In the genomic region with DNA sequence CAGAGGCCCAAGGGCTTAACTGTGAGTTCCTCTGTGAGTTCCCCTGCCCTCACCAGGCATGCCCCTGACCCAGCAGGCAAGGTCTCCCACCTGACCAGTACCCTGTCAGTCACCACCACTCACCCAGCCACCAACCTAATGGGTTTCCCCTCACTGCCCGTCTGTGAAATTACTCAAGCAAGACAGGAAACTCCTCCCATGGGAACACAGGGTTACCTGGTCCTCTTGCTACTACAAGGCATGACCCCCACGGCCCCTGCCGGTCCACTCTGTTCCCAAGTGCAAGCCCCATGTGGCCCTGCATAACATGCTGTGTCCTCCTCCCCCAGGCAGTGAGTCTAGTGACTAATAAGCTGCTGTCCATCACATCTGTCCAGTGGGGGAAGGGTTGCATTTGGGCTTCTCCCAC, we compare ENCODE assay signal across 16 cellular contexts. TPM values are rescaled to one million over a fixed set of nuclear protein-coding genes. Genes with fewer than 3 reads are reported as not detected.
A peak's percentile ranks its signal among the peaks of the same experiment; 100 is the strongest.
DNase-seq lines count a peak whose midpoint lies in the region; ATAC-seq, FAIRE-seq and TF ChIP-seq lines count a peak whose summit lies in the region.
"Had no signal": no experiment of that assay in that cellular context is flagged by ENCODE, and none has a peak within 500 bp of the region (broad histone marks: within the 10 kb centered on the region; RNA-seq: fewer than 3 reads in every experiment).

No MANE protein-coding gene starts in this region.

- no peaks in the 10 kb centered on the region for H3K27me3 Mint-ChIP-seq in activated CD4-positive, alpha-beta memory T cell treated with anti-CD3 and anti-CD28 coated beads for 36 hours
- H3K27me3 Mint-ChIP-seq in activated CD4-positive, alpha-beta memory T cell treated with anti-CD3 and anti-CD28 coated beads, Interleukin-2, amount 10 ng/mL, durations not matched to agents 7 days and 5 days: no peaks in the 10 kb centered on the region
- no peaks in the 10 kb centered on the region for H3K27me3 Mint-ChIP-seq in stimulated activated memory B cell treated with anti-CD40 and anti-IgM and Interleukin-4, amounts not matched to agents 10 μg/mL and 1 μg/mL and 100 μg/mL, for 72 hours

- WGBS in K562 (ENCODE audit: insufficient coverage, low coverage, missing lambda C conversion rate): 42% methylated on average over 2 of the region's 3 CpGs

- peaks cover 4% of the 10 kb centered on the region for H3K36me3 Mint-ChIP-seq in activated CD4-positive, alpha-beta memory T cell treated with anti-CD3 and anti-CD28 coated beads for 36 hours
- H3K36me3 Mint-ChIP-seq in activated CD4-positive, alpha-beta memory T cell treated with anti-CD3 and anti-CD28 coated beads, Interleukin-2, amount 10 ng/mL, durations not matched to agents 7 days and 5 days (ENCODE audit: low read depth): no peaks in the 10 kb centered on the region
- H3K36me3 Mint-ChIP-seq in stimulated activated memory B cell treated with anti-CD40 and anti-IgM and Interleukin-4, amounts not matched to agents 10 μg/mL and 1 μg/mL and 100 μg/mL, for 72 hours: peaks cover 9% of the 10 kb centered on the region

- H3K27ac Mint-ChIP-seq in activated CD4-positive, alpha-beta memory T cell treated with anti-CD3 and anti-CD28 coated beads for 36 hours: peak overlapping the region; percentile 65
- H3K27ac Mint-ChIP-seq in activated CD4-positive, alpha-beta memory T cell treated with anti-CD3 and anti-CD28 coated beads, Interleukin-2, amount 10 ng/mL, durations not matched to agents 7 days and 5 days: no peak overlapping the region
- H3K27ac Mint-ChIP-seq in stimulated activated memory B cell treated with anti-CD40 and anti-IgM and Interleukin-4, amounts not matched to agents 10 μg/mL and 1 μg/mL and 100 μg/mL, for 72 hours: peak overlapping the region; percentile 9
- H3K27ac Mint-ChIP-seq: H9 had no signal

- no peak overlapping the region for H3K4me2 ChIP-seq in K562 (ENCODE audit: insufficient read depth, low read length)

- H3K4me3 ChIP-seq in K562: no peak overlapping the region
- H3K4me3 ChIP-seq: SJCRH30 had no signal

- peak; percentile 48 for FAIRE-seq in K562 (lab: Jason Lieb, UNC)

- H3K9me1 ChIP-seq in K562 (ENCODE audit: control insufficient read depth, insufficient read depth, low read length): no peaks in the 10 kb centered on the region

- H4K20me1 ChIP-seq in K562 (replicated peaks; ENCODE audit: control insufficient read depth, insufficient read depth, low read length): no peaks in the 10 kb centered on the region

- TF ChIP-seq RAD21 in K562 (CRISPR knock-in tag; conservative IDR thresholded peaks at IDR 0.05 in 1 of 2, IDR thresholded peaks at IDR 0.05 in 1 of 2): no peak

- H3K4me1 Mint-ChIP-seq in activated CD4-positive, alpha-beta memory T cell treated with anti-CD3 and anti-CD28 coated beads for 36 hours (ENCODE audit: low read depth): peaks cover 50% of the 10 kb centered on the region
- peaks cover 25% of the 10 kb centered on the region for H3K4me1 Mint-ChIP-seq in activated CD4-positive, alpha-beta memory T cell treated with anti-CD3 and anti-CD28 coated beads, Interleukin-2, amount 10 ng/mL, durations not matched to agents 7 days and 5 days
- peaks cover 29% of the 10 kb centered on the region for H3K4me1 Mint-ChIP-seq in stimulated activated memory B cell treated with anti-CD40 and anti-IgM and Interleukin-4, amounts not matched to agents 10 μg/mL and 1 μg/mL and 100 μg/mL, for 72 hours

- TF ChIP-seq CTCF in K562 (IDR thresholded peaks at IDR 0.05 in 2 of 3, conservative IDR thresholded peaks at IDR 0.05 in 1 of 3; ENCODE audit: insufficient read depth in 2 of 3, low read depth in 1 of 3, low read length in 3 of 3): no peak

- no peaks in the 10 kb centered on the region for H3K36me3 ChIP-seq in K562 (ENCODE audit: control insufficient read depth, insufficient read depth, low read length)
- H3K36me3 ChIP-seq: SJCRH30 had no signal

- CTCF ChIA-PET in activated CD4-positive, alpha-beta memory T cell treated with anti-CD3 and anti-CD28 coated beads for 36 hours (lab: Charles Lee): interaction anchor here (4.4 to 7.3 kb wide), 3 partner anchors 14 to 38 kb away, joined by 16 to 158 read pairs (median 119); no protein-coding TSS in a partner anchor
- CTCF ChIA-PET in activated CD4-positive, alpha-beta memory T cell treated with anti-CD3 and anti-CD28 coated beads, Interleukin-2, amount 10 ng/mL, durations not matched to agents 7 days and 5 days (lab: Charles Lee): interaction anchor here (5.0 to 5.5 kb wide), 2 partner anchors 23 to 316 kb away, joined by 45 to 101 read pairs; partner anchors contain the start of gene NEK5
- CTCF ChIA-PET in K562 (lab: Yijun Ruan, JAX; ENCODE audit: low intra/inter-chr PET ratio): no interaction called here

- POLR2A ChIA-PET in activated CD4-positive, alpha-beta memory T cell treated with anti-CD3 and anti-CD28 coated beads for 36 hours (lab: Charles Lee): no interaction called here
- POLR2A ChIA-PET in activated CD4-positive, alpha-beta memory T cell treated with anti-CD3 and anti-CD28 coated beads, Interleukin-2, amount 10 ng/mL, durations not matched to agents 7 days and 5 days (lab: Charles Lee): no interaction called here
- POLR2A ChIA-PET in K562 (lab: Yijun Ruan, JAX): no interaction called here

- no peak for TF ChIP-seq EP300 in K562 (IDR thresholded peaks at IDR 0.05; ENCODE audit: low read length)

- TF ChIP-seq POLR2A in K562 (conservative IDR thresholded peaks at IDR 0.05): no peak

- DNase-seq in activated CD4-positive, alpha-beta memory T cell treated with anti-CD3 and anti-CD28 coated beads for 36 hours: peak; percentile 65
- DNase-seq in activated CD4-positive, alpha-beta memory T cell treated with anti-CD3 and anti-CD28 coated beads, Interleukin-2, amount 10 ng/mL, durations not matched to agents 7 days and 5 days: no peak
- DNase-seq in K562 (ENCODE audit: extremely low read depth in 1 of 4, low spot score in 3 of 4) (peak in 1 of 4 experiments; percentile 21), NCI-H510A (lab: John Stamatoyannopoulos, UW) (no peak), posterior vena cava (ENCODE audit: low spot score) (no peak)
- DNase-seq: ACHN; activated CD4-positive, CD25-positive, alpha-beta regulatory T cell treated with anti-CD3 and anti-CD28 coated beads, Interleukin-2, amount 50 U/mL, for 72 hours; activated effector memory CD4-positive, alpha-beta T cell treated with anti-CD3 and anti-CD28 coated beads, Interleukin-2, amount 50 U/mL, for 16 hours; H9; left cardiac atrium; SJCRH30 had no signal

- no peaks in the 10 kb centered on the region for H3K79me2 ChIP-seq in K562 (ENCODE audit: control insufficient read depth, insufficient read depth, low read length)

- no peaks in the 10 kb centered on the region for H3K9me3 ChIP-seq in K562 (replicated peaks; ENCODE audit: control insufficient read depth, insufficient read depth, low read depth, low read length)
- H3K9me3 ChIP-seq: SJCRH30 had no signal

- peaks cover 9 to 16% of the 10 kb centered on the region in 2 experiments; a peak in 4 of 5 replicates for H3K4me1 ChIP-seq in K562 (replicated peaks in 1 of 2; ENCODE audit: control insufficient read depth in 2 of 2, insufficient read depth in 2 of 2, low read length in 2 of 2)
- H3K4me1 ChIP-seq: SJCRH30 had no signal

- ATAC-seq in HG03064 (IDR thresholded peaks at IDR 0.05; ENCODE audit: low read depth, unreplicated experiment) (peak; percentile 45), K562 (peak; percentile 25; the same call in 2 of the 3 replicates), GM21717 (IDR thresholded peaks at IDR 0.05; ENCODE audit: unreplicated experiment) (no peak)
- peak; percentile 47 for ATAC-seq in stimulated activated memory B cell treated with anti-CD40 and anti-IgM and Interleukin-4, amounts not matched to agents 10 μg/mL and 1 μg/mL and 100 μg/mL, for 72 hours

- H3K9me3 Mint-ChIP-seq in activated CD4-positive, alpha-beta memory T cell treated with anti-CD3 and anti-CD28 coated beads for 36 hours: no peaks in the 10 kb centered on the region
- no peaks in the 10 kb centered on the region for H3K9me3 Mint-ChIP-seq in activated CD4-positive, alpha-beta memory T cell treated with anti-CD3 and anti-CD28 coated beads, Interleukin-2, amount 10 ng/mL, durations not matched to agents 7 days and 5 days
- peaks cover 3% of the 10 kb centered on the region for H3K9me3 Mint-ChIP-seq in stimulated activated memory B cell treated with anti-CD40 and anti-IgM and Interleukin-4, amounts not matched to agents 10 μg/mL and 1 μg/mL and 100 μg/mL, for 72 hours
- H3K9me3 Mint-ChIP-seq: H9 had no signal

- in situ Hi-C loops in K562 (cut with MboI): no loop called here

- no peak overlapping the region for H3K27ac ChIP-seq in K562 (ENCODE audit: extremely low read depth, low read depth, low read length)
- H3K27ac ChIP-seq: SJCRH30 had no signal

- BruUV-seq in K562 (replicated peaks; lab: Mats Ljungman, UMichigan): no TSS peak

- H3K9ac ChIP-seq in K562 (ENCODE audit: insufficient read depth in 1 of 2, low read depth in 2 of 2, low read length in 2 of 2): peak overlapping the region in 1 of 2 experiments; percentile 35; a peak in 1 of 4 replicates

- H3K27me3 ChIP-seq in K562 (ENCODE audit: control insufficient read depth in 2 of 2, insufficient read depth in 2 of 2, low read length in 2 of 2): peaks cover 0 to 9% of the 10 kb centered on the region in 2 experiments; a peak in 2 of 5 replicates
- H3K27me3 ChIP-seq: SJCRH30 had no signal

- H3K4me3 Mint-ChIP-seq in activated CD4-positive, alpha-beta memory T cell treated with anti-CD3 and anti-CD28 coated beads for 36 hours: no peak overlapping the region
- no peak overlapping the region for H3K4me3 Mint-ChIP-seq in activated CD4-positive, alpha-beta memory T cell treated with anti-CD3 and anti-CD28 coated beads, Interleukin-2, amount 10 ng/mL, durations not matched to agents 7 days and 5 days
- no peak overlapping the region for H3K4me3 Mint-ChIP-seq in stimulated activated memory B cell treated with anti-CD40 and anti-IgM and Interleukin-4, amounts not matched to agents 10 μg/mL and 1 μg/mL and 100 μg/mL, for 72 hours
- H3K4me3 Mint-ChIP-seq: H9 had no signal

- no peak overlapping the region for H2AFZ ChIP-seq in K562 (ENCODE audit: low read depth, low read length)

- intact Hi-C loops in activated CD4-positive, alpha-beta memory T cell treated with anti-CD3 and anti-CD28 coated beads for 36 hours (cut with micrococcal nuclease): no loop called here
- intact Hi-C loops in K562 (cut with micrococcal nuclease): no loop called here
- intact Hi-C loops in posterior vena cava (cut with DNase I): no loop called here

RNA-seq across cellular contexts. Expression of gene DHRS12, which starts 8.0 kb away (rescaled TPM):
- 1 to 10 TPM; 6.7 to 7.0 TPM for total RNA-seq in activated CD4-positive, alpha-beta memory T cell treated with anti-CD3 and anti-CD28 coated beads for 36 hours
- 1 to 10 TPM; 5.0 to 6.4 TPM for total RNA-seq in activated CD4-positive, alpha-beta memory T cell treated with anti-CD3 and anti-CD28 coated beads, Interleukin-2, amount 10 ng/mL, durations not matched to agents 7 days and 5 days
- 1.9 and 3.0 TPM in 2 replicates for total RNA-seq in K562 (2011; cell fraction: chromatin; rRNA removed; ENCODE audit: low replicate concordance)
- 1.0 and 1.2 TPM in 2 replicates for total RNA-seq in K562 (2011; cell fraction: nucleolus; rRNA removed)
- total RNA-seq in K562 (2011; cell fraction: nucleoplasm; rRNA removed): 2.5 TPM in 2 replicates
- total RNA-seq in K562 (2014; rRNA removed) (0.94 and 1.8 TPM in 2 replicates), K562 (2014; rRNA removed; fragmentation: Illumina TruSeq; extraction: Trizol) (0.77 and 1.5 TPM in 2 replicates), K562 (2015; rRNA removed; fragmentation: Illumina TruSeq; extraction: Trizol) (0.76 and 1.5 TPM in 2 replicates), K562 (2021) (1.1 and 1.2 TPM in 2 replicates), posterior vena cava (10 to 100 TPM in 1 of 2 donors, 1 to 10 TPM in 1; 9.9 to 11.1 TPM)
- polyA plus RNA-seq in K562 (2011; rRNA removed) (2.4 and 2.7 TPM in 2 replicates), K562 (2014; fragmentation: Illumina TruSeq; extraction: Trizol) (0.93 and 0.98 TPM in 2 replicates), K562 (2014; fragmentation: Nextera tagmentation; extraction: Ambion mirVana) (under 1 TPM; 0.62 to 0.69 TPM), K562 (2014; rRNA removed) (0.82 and 1.1 TPM in 2 replicates)
- polyA plus RNA-seq in K562 (2011; cell fraction: cytosol; rRNA removed): 1.2 and 1.4 TPM in 2 replicates
- polyA plus RNA-seq in K562 (2011; cell fraction: nucleus; rRNA removed): 3.3 and 4.5 TPM in 2 replicates
- polyA plus RNA-seq in K562 (2012): 2.3 and 2.4 TPM in 2 replicates
- 0.88 and 1.7 TPM in 2 replicates for polyA minus RNA-seq in K562 (2011; rRNA and poly(A)+ RNA removed)
- polyA minus RNA-seq in K562 (2011; cell fraction: cytosol; rRNA and poly(A)+ RNA removed): not detected in 2 replicates
- 1.5 and 2.3 TPM in 2 replicates for polyA minus RNA-seq in K562 (2011; cell fraction: nucleus; rRNA and poly(A)+ RNA removed)

RNA-seq across cellular contexts. Expression of gene TMEM272, which starts 33.1 kb away (rescaled TPM):
- under 1 TPM; 0.10 to 0.31 TPM for total RNA-seq in activated CD4-positive, alpha-beta memory T cell treated with anti-CD3 and anti-CD28 coated beads for 36 hours
- under 1 TPM; 0.15 to 0.28 TPM for total RNA-seq in activated CD4-positive, alpha-beta memory T cell treated with anti-CD3 and anti-CD28 coated beads, Interleukin-2, amount 10 ng/mL, durations not matched to agents 7 days and 5 days
- total RNA-seq in K562 (2011; cell fraction: chromatin; rRNA removed; ENCODE audit: low replicate concordance): 0.30 and 0.48 TPM in 2 replicates
- 0.13 and 0.17 TPM in 2 replicates for total RNA-seq in K562 (2011; cell fraction: nucleolus; rRNA removed)
- total RNA-seq in K562 (2011; cell fraction: nucleoplasm; rRNA removed): 0.44 and 0.53 TPM in 2 replicates
- total RNA-seq in K562 (2014; rRNA removed): 0.04 TPM in 1 of 2 replicates, not detected in the other
- total RNA-seq in K562 (2014; rRNA removed; fragmentation: Illumina TruSeq; extraction: Trizol): 0.04 and 0.06 TPM in 2 replicates
- 0.11 and 0.15 TPM in 2 replicates for total RNA-seq in K562 (2015; rRNA removed; fragmentation: Illumina TruSeq; extraction: Trizol)
- 0.09 and 0.16 TPM in 2 replicates for total RNA-seq in K562 (2021)
- polyA plus RNA-seq in K562 (2011; rRNA removed): 0.04 and 0.07 TPM in 2 replicates
- 0.01 and 0.06 TPM in 2 replicates for polyA plus RNA-seq in K562 (2011; cell fraction: cytosol; rRNA removed)
- 0.40 and 0.91 TPM in 2 replicates for polyA plus RNA-seq in K562 (2011; cell fraction: nucleus; rRNA removed)
- polyA plus RNA-seq in K562 (2012): 0.09 and 0.11 TPM in 2 replicates
- polyA plus RNA-seq in K562 (2014; fragmentation: Illumina TruSeq; extraction: Trizol): 0.06 and 0.15 TPM in 2 replicates
- under 1 TPM in 1 of 2 experiments, not detected in 1; 0.07 TPM for polyA plus RNA-seq in K562 (2014; fragmentation: Nextera tagmentation; extraction: Ambion mirVana)
- 0.05 and 0.09 TPM in 2 replicates for polyA plus RNA-seq in K562 (2014; rRNA removed)
- 0.07 and 0.21 TPM in 2 replicates for polyA minus RNA-seq in K562 (2011; rRNA and poly(A)+ RNA removed)
- not detected in 2 replicates for polyA minus RNA-seq in K562 (2011; cell fraction: cytosol; rRNA and poly(A)+ RNA removed)
- polyA minus RNA-seq in K562 (2011; cell fraction: nucleus; rRNA and poly(A)+ RNA removed): 0.13 and 0.33 TPM in 2 replicates
- total RNA-seq in posterior vena cava: under 1 TPM; 0.10 to 0.14 TPM
- total RNA-seq: H9, osteocyte, SJCRH30 had no signal

RNA-seq across cellular contexts. Expression of gene CCDC70, which starts 49.8 kb away (rescaled TPM):
- not detected for total RNA-seq in activated CD4-positive, alpha-beta memory T cell treated with anti-CD3 and anti-CD28 coated beads for 36 hours
- not detected for total RNA-seq in activated CD4-positive, alpha-beta memory T cell treated with anti-CD3 and anti-CD28 coated beads, Interleukin-2, amount 10 ng/mL, durations not matched to agents 7 days and 5 days
- not detected in 2 replicates for total RNA-seq in K562 (2011; cell fraction: chromatin; rRNA removed; ENCODE audit: low replicate concordance)
- not detected in 2 replicates for total RNA-seq in K562 (2011; cell fraction: nucleolus; rRNA removed)
- total RNA-seq in K562 (2011; cell fraction: nucleoplasm; rRNA removed): not detected in 2 replicates
- total RNA-seq in K562 (2014; rRNA removed) (not detected in 2 replicates), K562 (2014; rRNA removed; fragmentation: Illumina TruSeq; extraction: Trizol) (not detected in 2 replicates), K562 (2015; rRNA removed; fragmentation: Illumina TruSeq; extraction: Trizol) (0.19 TPM in 1 of 2 replicates, not detected in the other), K562 (2021) (not detected in 2 replicates), posterior vena cava (not detected)
- polyA plus RNA-seq in K562 (2011; rRNA removed) (not detected in 2 replicates), K562 (2014; fragmentation: Illumina TruSeq; extraction: Trizol) (not detected in 2 replicates), K562 (2014; fragmentation: Nextera tagmentation; extraction: Ambion mirVana) (not detected), K562 (2014; rRNA removed) (not detected in 2 replicates)
- not detected in 2 replicates for polyA plus RNA-seq in K562 (2011; cell fraction: cytosol; rRNA removed)
- polyA plus RNA-seq in K562 (2011; cell fraction: nucleus; rRNA removed): not detected in 2 replicates
- 0.17 and 0.25 TPM in 2 replicates for polyA plus RNA-seq in K562 (2012)
- not detected in 2 replicates for polyA minus RNA-seq in K562 (2011; rRNA and poly(A)+ RNA removed)
- polyA minus RNA-seq in K562 (2011; cell fraction: cytosol; rRNA and poly(A)+ RNA removed): not detected in 2 replicates
- polyA minus RNA-seq in K562 (2011; cell fraction: nucleus; rRNA and poly(A)+ RNA removed): not detected in 2 replicates
- total RNA-seq: chondrocyte, H9, left cardiac atrium, osteocyte, SJCRH30 had no signal
